9 cellular contexts compared by ENCODE assay signal in the genomic region with DNA sequence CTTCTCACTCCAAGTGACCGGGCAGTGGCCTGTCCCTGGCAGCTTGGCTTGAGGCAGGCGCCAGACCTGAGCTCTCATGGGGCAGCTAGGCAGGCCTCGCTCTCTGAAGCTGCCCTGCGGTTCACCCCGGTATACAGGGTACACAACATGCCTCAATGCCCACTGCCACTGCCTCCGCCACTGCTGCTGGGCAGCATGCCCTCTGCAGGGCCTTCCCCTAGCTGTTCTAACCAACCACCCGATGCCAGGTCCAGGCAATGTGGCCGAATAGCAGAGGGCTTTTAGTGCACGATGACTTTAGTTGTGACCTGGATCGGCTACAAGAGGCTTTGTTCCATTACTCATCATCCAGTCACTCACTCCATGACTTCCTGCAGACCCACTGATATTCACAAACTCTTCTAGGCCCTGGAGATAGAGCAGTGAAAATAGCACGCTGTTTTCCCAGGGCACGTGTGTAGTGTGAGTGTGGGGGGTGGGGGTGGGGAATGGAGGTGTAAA. TPM values are rescaled to one million over a fixed set of nuclear protein-coding genes. Genes with fewer than 3 reads are reported as not detected.
DNase-seq lines count a peak whose midpoint lies in the region; ATAC-seq, FAIRE-seq and TF ChIP-seq lines count a peak whose summit lies in the region.
"Had no signal": no experiment of that assay in that cellular context is flagged by ENCODE, and none has a peak within 500 bp of the region (broad histone marks: within the 10 kb centered on the region; RNA-seq: fewer than 3 reads in every experiment).

No MANE protein-coding gene starts in this region.

- H3K9ac ChIP-seq in HepG2 (ENCODE audit: insufficient read depth, low read depth, low read length) = no peak overlapping the region

- no peak for TF ChIP-seq RAD21 in HepG2 (CRISPR knock-in tag; IDR thresholded peaks at IDR 0.05)

- H3K4me1 ChIP-seq in HepG2 (ENCODE audit: insufficient read depth, low read length) = peaks cover 96% of the 10 kb centered on the region
- H3K4me1 ChIP-seq in upper lobe of left lung = peaks cover 68 to 90% (median 80%) of the 10 kb centered on the region in 4 donors
- H3K4me1 ChIP-seq in CD4-positive, alpha-beta memory T cell (ENCODE audit: insufficient read depth, low read length) = peaks cover 10% of the 10 kb centered on the region

- no peak overlapping the region for H3K4me2 ChIP-seq in HepG2 (ENCODE audit: low read depth, low read length)

- H3K36me3 ChIP-seq in HepG2 (replicated peaks in 1 of 2; ENCODE audit: control insufficient read depth in 1 of 2, insufficient read depth in 2 of 2, low read length in 2 of 2) (peaks cover 6 to 11% of the 10 kb centered on the region in 2 experiments; a peak in 3 of 5 replicates), upper lobe of left lung (peaks cover 0 to under 1% (median 0%) of the 10 kb centered on the region in 4 donors)
- no peaks in the 10 kb centered on the region for H3K36me3 ChIP-seq in CD4-positive, alpha-beta memory T cell (ENCODE audit: insufficient read depth, low read length)

- in situ Hi-C loops in HepG2 (cut with HindIII; ENCODE audit: extremely low pct_ligation_motif_present, low pct_unique_long_range_greater_than_20kb) = loop anchor here (25.0 kb wide), 1 partner anchor 1145 kb away; a partner anchor contains a TSS

- no peak overlapping the region for H3K4me3 ChIP-seq in choroid plexus epithelial cell (ENCODE audit: low read depth, low read length)
- no peak overlapping the region for H3K4me3 ChIP-seq in HepG2 (replicated peaks in 1 of 3; ENCODE audit: insufficient read depth in 1 of 3, low read depth in 2 of 3, low read length in 3 of 3)
- H3K4me3 ChIP-seq in upper lobe of left lung = peak overlapping the region in 1 of 4 donors; percentile 0
- no peak overlapping the region for H3K4me3 ChIP-seq in CD4-positive, alpha-beta memory T cell (ENCODE audit: low read length in 2 of 2)

- H3K27ac ChIP-seq in HepG2 (ENCODE audit: extremely low read length, insufficient read depth, low read length) = peak overlapping the region; percentile 15
- peak overlapping the region; percentile 73 to 93 (median 86) for H3K27ac ChIP-seq in upper lobe of left lung
- H3K27ac ChIP-seq in CD4-positive, alpha-beta memory T cell (ENCODE audit: low read depth, low read length) = no peak overlapping the region

- H3K4me3 Mint-ChIP-seq in CD4-positive, alpha-beta memory T cell = no peak overlapping the region

- H3K79me2 ChIP-seq in HepG2 (ENCODE audit: insufficient read depth, low read length) = peaks cover 73% of the 10 kb centered on the region

- BruUV-seq in HepG2 (replicated peaks; lab: Mats Ljungman, UMichigan) = no TSS peak

- ATAC-seq in HepG2 = no peak
- ATAC-seq in upper lobe of left lung (ENCODE audit: low FRiP score in 2 of 2) = peak; percentile 11 to 35

- FAIRE-seq in HepG2 (lab: Jason Lieb, UNC) = no peak
- FAIRE-seq: endometrium had no signal

- H3K27me3 Mint-ChIP-seq in CD4-positive, alpha-beta memory T cell = peaks cover 0 to 1% of the 10 kb centered on the region in 2 donors

- no peaks in the 10 kb centered on the region for H3K36me3 Mint-ChIP-seq in CD4-positive, alpha-beta memory T cell

- TF ChIP-seq EP300 in HepG2 (IDR thresholded peaks at IDR 0.05; ENCODE audit: low read depth in 2 of 2, low read length in 2 of 2) (no peak), HepG2 (CRISPR knock-in tag; IDR thresholded peaks at IDR 0.05; ENCODE audit: borderline replicate concordance) (no peak), upper lobe of left lung (IDR thresholded peaks at IDR 0.05) (no peak)

- no peak overlapping the region for H2AFZ ChIP-seq in HepG2 (ENCODE audit: low read length)

- TF ChIP-seq POLR2A in HepG2 (IDR thresholded peaks at IDR 0.05; ENCODE audit: insufficient read depth in 1 of 2, low read depth in 2 of 2, low read length in 2 of 2) (no peak), upper lobe of left lung (IDR thresholded peaks at IDR 0.05) (peak in 1 of 4 donors; percentile 4)

- H3K9me3 ChIP-seq in HepG2 (ENCODE audit: low read length) (no peaks in the 10 kb centered on the region), upper lobe of left lung (no peaks in the 10 kb centered on the region)
- H3K9me3 ChIP-seq in CD4-positive, alpha-beta memory T cell (ENCODE audit: control insufficient read depth in 1 of 2, low read length in 2 of 2) = no peaks in the 10 kb centered on the region

- POLR2A ChIA-PET in HepG2 (lab: Yijun Ruan, JAX) = interaction anchor here (1.5 to 5.1 kb wide), 4 partner anchors 16 to 60 kb away, joined by 3 to 43 read pairs (median 11); a partner anchor contains a TSS
- POLR2A ChIA-PET in CD4-positive, alpha-beta memory T cell (lab: Charles Lee; ENCODE audit: partially characterized antibody) = no interaction called here

- 94% methylated on average over 10 of the region's 12 CpGs for WGBS in HepG2 (ENCODE audit: low lambda C conversion rate)
- WGBS in upper lobe of left lung, 2 donors = 57 to 64% methylated on average over 5 to 10 of the region's 12 CpGs

- H3K27ac Mint-ChIP-seq in CD4-positive, alpha-beta memory T cell = no peak overlapping the region

- H3K27me3 ChIP-seq in HepG2 (ENCODE audit: control insufficient read depth in 1 of 2, insufficient read depth in 2 of 2, low read length in 2 of 2) (no peaks in the 10 kb centered on the region), upper lobe of left lung (no peaks in the 10 kb centered on the region)
- H3K27me3 ChIP-seq in CD4-positive, alpha-beta memory T cell (ENCODE audit: insufficient read depth, low read length) = no peaks in the 10 kb centered on the region

- CTCF ChIA-PET in HepG2 (lab: Yijun Ruan, JAX; ENCODE audit: low intra/inter-chr PET ratio, low total read pairs) = no interaction called here
- CTCF ChIA-PET in CD4-positive, alpha-beta memory T cell (lab: Charles Lee; ENCODE audit: partially characterized antibody) = no interaction called here

- no peaks in the 10 kb centered on the region for H3K9me3 Mint-ChIP-seq in CD4-positive, alpha-beta memory T cell

- H4K20me1 ChIP-seq in HepG2 (ENCODE audit: insufficient read depth, low read length) = peaks cover 42% of the 10 kb centered on the region; the same call in 1 of the 2 replicates

- TF ChIP-seq CTCF in choroid plexus epithelial cell (conservative IDR thresholded peaks at IDR 0.05; ENCODE audit: low read depth, low read length) = no peak
- no peak for TF ChIP-seq CTCF in HepG2 (CRISPR knock-in tag; IDR thresholded peaks at IDR 0.05)
- TF ChIP-seq CTCF in upper lobe of left lung (IDR thresholded peaks at IDR 0.05) = no peak

- intact Hi-C loops in HepG2 (cut with micrococcal nuclease; ENCODE audit: unreplicated experiment) = no loop called here
- intact Hi-C loops in CD4-positive, alpha-beta memory T cell (cut with micrococcal nuclease) = no loop called here

- H3K4me1 Mint-ChIP-seq in CD4-positive, alpha-beta memory T cell = peaks cover 7 to 16% (median 11%) of the 10 kb centered on the region in 4 donors

- DNase-seq in M059J (ENCODE audit: low read depth) (peak; percentile 97), choroid plexus epithelial cell (ENCODE audit: low read depth) (peak; percentile 75), HepG2 (ENCODE audit: low spot score) (no peak), upper lobe of left lung (peak in 1 of 2 donors; percentile 62), NCI-H146 treated with DMSO at 0.1 percent for 48 hours (lab: John Stamatoyannopoulos, UW; ENCODE audit: unreplicated experiment) (no peak), NCI-H1436 (lab: John Stamatoyannopoulos, UW) (no peak), NCI-H2081 treated with DMSO at 0.1 percent for 48 hours (lab: John Stamatoyannopoulos, UW) (no peak)
- DNase-seq in CD4-positive, alpha-beta memory T cell = no peak

RNA-seq across cellular contexts. Expression of a gene that starts 19.7 kb away (rescaled TPM):
- 12.7 and 16.6 TPM in 2 replicates for total RNA-seq in M059J (2014; rRNA removed; shearing (Covaris generic))
- total RNA-seq in HepG2 (2016; rRNA removed; fragmentation: Illumina TruSeq; extraction: Trizol) (54.0 and 55.0 TPM in 2 replicates), upper lobe of left lung (10 to 100 TPM; 28.3 to 65.7 (median 52.9) TPM)
- total RNA-seq in HepG2 (2016; cell fraction: cytosol; rRNA removed; fragmentation: Illumina TruSeq; extraction: Trizol; ENCODE audit: low read depth) = 13.5 and 14.9 TPM in 2 replicates
- total RNA-seq in HepG2 (2016; cell fraction: insoluble cytoplasmic fraction; rRNA removed; fragmentation: Illumina TruSeq; extraction: Trizol) = 45.9 and 55.1 TPM in 2 replicates
- total RNA-seq in HepG2 (2016; cell fraction: membrane; rRNA removed; fragmentation: Illumina TruSeq; extraction: Trizol) = 45.7 and 51.9 TPM in 2 replicates
- 34.9 and 36.1 TPM in 2 replicates for total RNA-seq in HepG2 (2016; cell fraction: nucleus; rRNA removed; fragmentation: Illumina TruSeq; extraction: Trizol)
- 19.0 and 21.7 TPM in 2 replicates for polyA plus RNA-seq in HepG2 (2011; rRNA removed)
- polyA plus RNA-seq in HepG2 (2011; cell fraction: cytosol; rRNA removed) = 16.2 and 20.1 TPM in 2 replicates
- 18.6 and 24.3 TPM in 2 replicates for polyA plus RNA-seq in HepG2 (2011; cell fraction: nucleus; rRNA removed)
- 18.4 and 22.4 TPM in 2 replicates for polyA plus RNA-seq in HepG2 (2012)
- 11.7 and 14.2 TPM in 2 replicates for polyA plus RNA-seq in HepG2 (2016; cell fraction: cytosol; fragmentation: Illumina TruSeq; extraction: Trizol; ENCODE audit: low read depth)
- 58.7 and 66.8 TPM in 2 replicates for polyA plus RNA-seq in HepG2 (2016; cell fraction: insoluble cytoplasmic fraction; fragmentation: Illumina TruSeq; extraction: Trizol; ENCODE audit: low read depth)
- 37.7 and 41.8 TPM in 2 replicates for polyA plus RNA-seq in HepG2 (2016; cell fraction: membrane; fragmentation: Illumina TruSeq; extraction: Trizol; ENCODE audit: low read depth)
- polyA plus RNA-seq in HepG2 (2016; cell fraction: nucleus; fragmentation: Illumina TruSeq; extraction: Trizol; ENCODE audit: insufficient read depth, low read depth) = 41.4 and 43.9 TPM in 2 replicates
- polyA minus RNA-seq in HepG2 (2011; rRNA and poly(A)+ RNA removed; ENCODE audit: low replicate concordance) = 68.4 and 91.9 TPM in 2 replicates
- polyA minus RNA-seq in HepG2 (2011; cell fraction: cytosol; rRNA and poly(A)+ RNA removed) = 25.3 and 26.4 TPM in 2 replicates
- polyA minus RNA-seq in HepG2 (2011; cell fraction: nucleus; rRNA and poly(A)+ RNA removed) = 32.3 and 36.9 TPM in 2 replicates
- total RNA-seq in CD4-positive, alpha-beta memory T cell = 1 to 10 TPM; 1.1 to 1.4 TPM
- under 1 TPM; 0.37 to 0.92 TPM for polyA plus RNA-seq in CD4-positive, alpha-beta memory T cell

RNA-seq across cellular contexts. Expression of a gene that starts 30.4 kb away (rescaled TPM):
- total RNA-seq in M059J (2014; rRNA removed; shearing (Covaris generic)) = not detected in 2 replicates
- total RNA-seq in HepG2 (2016; rRNA removed; fragmentation: Illumina TruSeq; extraction: Trizol) (0.73 and 0.94 TPM in 2 replicates), upper lobe of left lung (under 1 TPM in 1 of 6 donors, not detected in 5; 0.46 TPM)
- total RNA-seq in HepG2 (2016; cell fraction: cytosol; rRNA removed; fragmentation: Illumina TruSeq; extraction: Trizol; ENCODE audit: low read depth) = 1.3 and 1.5 TPM in 2 replicates
- total RNA-seq in HepG2 (2016; cell fraction: insoluble cytoplasmic fraction; rRNA removed; fragmentation: Illumina TruSeq; extraction: Trizol) = 0.76 and 1.1 TPM in 2 replicates
- 1.3 and 1.5 TPM in 2 replicates for total RNA-seq in HepG2 (2016; cell fraction: membrane; rRNA removed; fragmentation: Illumina TruSeq; extraction: Trizol)
- total RNA-seq in HepG2 (2016; cell fraction: nucleus; rRNA removed; fragmentation: Illumina TruSeq; extraction: Trizol) = 0.99 and 1.5 TPM in 2 replicates
- 1.2 and 1.6 TPM in 2 replicates for polyA plus RNA-seq in HepG2 (2011; rRNA removed)
- 0.32 and 0.70 TPM in 2 replicates for polyA plus RNA-seq in HepG2 (2011; cell fraction: cytosol; rRNA removed)
- polyA plus RNA-seq in HepG2 (2011; cell fraction: nucleus; rRNA removed) = 0.21 TPM in 1 of 2 replicates, not detected in the other
- 0.25 and 0.48 TPM in 2 replicates for polyA plus RNA-seq in HepG2 (2012)
- polyA plus RNA-seq in HepG2 (2016; cell fraction: cytosol; fragmentation: Illumina TruSeq; extraction: Trizol; ENCODE audit: low read depth) = 0.86 and 1.8 TPM in 2 replicates
- 0.60 and 1.3 TPM in 2 replicates for polyA plus RNA-seq in HepG2 (2016; cell fraction: insoluble cytoplasmic fraction; fragmentation: Illumina TruSeq; extraction: Trizol; ENCODE audit: low read depth)
- 1.3 and 1.5 TPM in 2 replicates for polyA plus RNA-seq in HepG2 (2016; cell fraction: membrane; fragmentation: Illumina TruSeq; extraction: Trizol; ENCODE audit: low read depth)
- not detected in 2 replicates for polyA plus RNA-seq in HepG2 (2016; cell fraction: nucleus; fragmentation: Illumina TruSeq; extraction: Trizol; ENCODE audit: insufficient read depth, low read depth)
- 0.42 TPM in 1 of 2 replicates, not detected in the other for polyA minus RNA-seq in HepG2 (2011; rRNA and poly(A)+ RNA removed; ENCODE audit: low replicate concordance)
- not detected in 2 replicates for polyA minus RNA-seq in HepG2 (2011; cell fraction: cytosol; rRNA and poly(A)+ RNA removed)
- 1.3 TPM in 1 of 2 replicates, not detected in the other for polyA minus RNA-seq in HepG2 (2011; cell fraction: nucleus; rRNA and poly(A)+ RNA removed)
- not detected for total RNA-seq in CD4-positive, alpha-beta memory T cell
- not detected for polyA plus RNA-seq in CD4-positive, alpha-beta memory T cell

Comparison
In these comparisons a context has a peak if more than half of its experiments do, and no peak if none do; other contexts are left out.
1. DNase-seq: peak in M059J (single experiment) and choroid plexus epithelial cell (single experiment); none in HepG2 (single experiment), NCI-H146 treated with DMSO at 0.1 percent for 48 hours (single experiment), NCI-H1436 (single experiment), CD4-positive, alpha-beta memory T cell (0 of 5) and NCI-H2081 treated with DMSO at 0.1 percent for 48 hours (single experiment).